Comparison of ENCODE assay signal across 8 cellular contexts in the genomic region with DNA sequence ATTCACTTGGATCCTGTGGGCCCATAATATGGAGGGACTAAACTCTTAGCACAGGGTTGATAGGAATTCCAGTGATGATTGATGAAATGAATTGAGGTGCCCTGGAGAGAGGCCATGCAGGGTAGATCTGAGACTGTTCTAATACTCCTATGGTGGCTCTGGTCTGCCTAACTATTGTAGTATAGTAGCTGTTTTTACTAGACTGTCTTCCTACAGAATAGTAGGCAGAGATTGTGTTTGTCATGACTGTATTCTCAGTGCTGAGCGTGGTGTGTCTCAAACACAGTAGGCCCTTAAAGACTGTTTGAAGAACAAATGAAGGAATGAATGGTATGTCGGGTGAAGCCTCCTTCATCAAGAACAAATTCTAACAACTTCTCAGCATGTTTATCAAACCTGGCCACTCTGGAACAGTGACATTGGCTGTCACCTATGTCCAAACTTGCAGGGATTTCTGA.
DNase-seq lines count a peak whose midpoint lies in the region; ATAC-seq lines count a peak whose summit lies in the region.

No MANE protein-coding gene starts in this region.

- peak overlapping the region in 20 of 21 experiments; percentile 65 to 90 (median 80) for H3K27ac ChIP-seq in skin epidermis

- peak; percentile 5 for DNase-seq in globus pallidus (ENCODE audit: low spot score)
- DNase-seq in SKM-1 treated with dmso at 0.1 percent for 144 hours (lab: John Stamatoyannopoulos, UW; ENCODE audit: unreplicated experiment), result no peak
- no peak for DNase-seq in midbrain (lab: John Stamatoyannopoulos, UW)
- DNase-seq in AG08396 (ENCODE audit: low spot score), result no peak
- no peak for DNase-seq in NCI-H1105 (lab: John Stamatoyannopoulos, UW)

- ATAC-seq in GM21381 (IDR thresholded peaks at IDR 0.05; ENCODE audit: unreplicated experiment) (peak; percentile 8), HG03460 (IDR thresholded peaks at IDR 0.05; ENCODE audit: unreplicated experiment) (peak; percentile 6)

- H3K4me3 ChIP-seq in skin epidermis, result no peak overlapping the region
